In genomic region chr2:75808039-75808438, GRCh38 we compare ENCODE assay signal across 13 cellular contexts.
A peak's percentile ranks its signal among the peaks of the same experiment; 100 is the strongest.
DNase-seq lines count a peak whose midpoint lies in the region; ATAC-seq, FAIRE-seq and TF ChIP-seq lines count a peak whose summit lies in the region.
"Had no signal": no experiment of that assay in that cellular context is flagged by ENCODE, and none has a peak within 500 bp of the region (broad histone marks: within the 10 kb centered on the region; RNA-seq: fewer than 3 reads in every experiment).

No MANE protein-coding gene starts in this region.

- no peak for TF ChIP-seq POLR2A in breast epithelium (IDR thresholded peaks at IDR 0.05)

- H2AK5ac ChIP-seq in trophoblast cell (ENCODE audit: low read length): no peak overlapping the region

- H3K9me3 ChIP-seq in mammary epithelial cell (replicated peaks; ENCODE audit: insufficient read depth, low read length) (no peaks in the 10 kb centered on the region), breast epithelium (no peaks in the 10 kb centered on the region), trophoblast cell (ENCODE audit: insufficient read depth, low read depth, low read length) (no peaks in the 10 kb centered on the region)
- H3K9me3 ChIP-seq: BLaER1 treated with 17β-estradiol and CSF1 and Interleukin-3, amounts not matched to agents 10 nM and 100 nM had no signal

- H3K23ac ChIP-seq in trophoblast cell (ENCODE audit: low read length): no peak overlapping the region

- H3K4ac ChIP-seq in trophoblast cell (ENCODE audit: low read depth, low read length): no peak overlapping the region

- no peaks in the 10 kb centered on the region for H3K79me1 ChIP-seq in trophoblast cell (ENCODE audit: low read length)

- in situ Hi-C loops in mammary epithelial cell (cut with MboI; ENCODE audit: low sequenced_read_pairs in 2 of 2): no loop called here

- no peak overlapping the region for H2BK120ac ChIP-seq in trophoblast cell (ENCODE audit: insufficient read depth, low read length, poor library complexity)

- H3K4me1 ChIP-seq in mammary epithelial cell (ENCODE audit: insufficient read depth, low read length) (no peaks in the 10 kb centered on the region), breast epithelium (no peaks in the 10 kb centered on the region), trophoblast cell (ENCODE audit: control insufficient read depth in 1 of 2, insufficient read depth in 2 of 2, low read length in 2 of 2) (no peaks in the 10 kb centered on the region)
- H3K4me1 ChIP-seq: BLaER1 treated with 17β-estradiol and CSF1 and Interleukin-3, amounts not matched to agents 10 nM and 100 nM had no signal

- H4K20me1 ChIP-seq in mammary epithelial cell (ENCODE audit: insufficient read depth, low read length): no peaks in the 10 kb centered on the region
- H4K20me1 ChIP-seq: BLaER1 treated with 17β-estradiol and CSF1 and Interleukin-3, amounts not matched to agents 10 nM and 100 nM had no signal

- DNase-seq in mammary epithelial cell (peak; percentile 32), breast epithelium (ENCODE audit: low spot score in 2 of 2) (no peak), epithelial cell of prostate (ENCODE audit: low read depth, low spot score) (peak; percentile 91), trophoblast cell (peak; percentile 3 to 30), urothelium cell line (ENCODE audit: low spot score) (peak; percentile 30), NCI-H446 treated with DMSO at 0.1 percent for 48 hours (lab: John Stamatoyannopoulos, UW) (no peak), NCI-H187 treated with DMSO at 0.1 percent for 48 hours (lab: John Stamatoyannopoulos, UW) (no peak)
- DNase-seq: RPMI8226 had no signal

- H4K91ac ChIP-seq in trophoblast cell (ENCODE audit: low read depth, low read length): no peak overlapping the region

- FAIRE-seq in urothelium cell line (lab: Jason Lieb, UNC): peak; percentile 32
- FAIRE-seq: GM18507, HTR-8/SVneo had no signal

- H3K36me3 ChIP-seq in mammary epithelial cell (ENCODE audit: insufficient read depth, low read length) (no peaks in the 10 kb centered on the region), breast epithelium (no peaks in the 10 kb centered on the region), trophoblast cell (ENCODE audit: control insufficient read depth in 1 of 2, insufficient read depth in 2 of 2, low read length in 2 of 2) (no peaks in the 10 kb centered on the region)
- H3K36me3 ChIP-seq: BLaER1 treated with 17β-estradiol and CSF1 and Interleukin-3, amounts not matched to agents 10 nM and 100 nM had no signal

- no peak for TF ChIP-seq CTCF in mammary epithelial cell (conservative IDR thresholded peaks at IDR 0.05 in 1 of 2, IDR thresholded peaks at IDR 0.05 in 1 of 2; ENCODE audit: extremely low read depth in 1 of 2, insufficient read depth in 1 of 2, low read depth in 1 of 2, low read length in 2 of 2)
- TF ChIP-seq CTCF in breast epithelium (IDR thresholded peaks at IDR 0.05): no peak

- H3K9ac ChIP-seq in mammary epithelial cell (ENCODE audit: insufficient read depth, low read length) (no peak overlapping the region), trophoblast cell (ENCODE audit: low read length) (no peak overlapping the region)
- H3K9ac ChIP-seq: BLaER1 treated with 17β-estradiol and CSF1 and Interleukin-3, amounts not matched to agents 10 nM and 100 nM had no signal

- no TSS peak for BruUV-seq in mammary epithelial cell (replicated peaks; lab: Mats Ljungman, UMichigan)

- H2AFZ ChIP-seq in mammary epithelial cell (ENCODE audit: low read depth, low read length): no peak overlapping the region
- no peak overlapping the region for H2AFZ ChIP-seq in trophoblast cell (ENCODE audit: insufficient read depth, low read length, poor library complexity)

- 68% methylated on average over 2 of the region's 2 CpGs for WGBS in mammary epithelial cell (ENCODE audit: low coverage, missing lambda C conversion rate)
- WGBS in trophoblast cell (ENCODE audit: extremely low coverage, insufficient coverage, insufficient read length): no CpG with 5 or more reads among the region's 2 CpGs

- no peak overlapping the region for H3K18ac ChIP-seq in trophoblast cell (ENCODE audit: low read length)

- no peak overlapping the region for H2BK5ac ChIP-seq in trophoblast cell (ENCODE audit: low read depth, low read length, poor library complexity)

- dilution Hi-C loops in mammary epithelial cell (cut with HindIII; ENCODE audit: low sequenced_read_pairs): no loop called here

- ATAC-seq in GM19455 (IDR thresholded peaks at IDR 0.05; ENCODE audit: unreplicated experiment): no peak
- ATAC-seq: HCT116 had no signal

- CTCF ChIA-PET in mammary epithelial cell (lab: Charles Lee; ENCODE audit: low non-redundant PET): no interaction called here

- H3K27me3 ChIP-seq in mammary epithelial cell (ENCODE audit: insufficient read depth, low read length): no peaks in the 10 kb centered on the region
- H3K27me3 ChIP-seq in breast epithelium: no peaks in the 10 kb centered on the region
- no peaks in the 10 kb centered on the region for H3K27me3 ChIP-seq in trophoblast cell (ENCODE audit: insufficient read depth, low read length)
- H3K27me3 ChIP-seq: BLaER1 treated with 17β-estradiol and CSF1 and Interleukin-3, amounts not matched to agents 10 nM and 100 nM had no signal

- intact Hi-C loops in mammary epithelial cell (cut with micrococcal nuclease) (no loop called here), breast epithelium (cut with DNase I; ENCODE audit: low total_unique reads) (no loop called here)

- no peak overlapping the region for H4K8ac ChIP-seq in trophoblast cell (ENCODE audit: low read depth, low read length)

- no peak overlapping the region for H4K12ac ChIP-seq in trophoblast cell (ENCODE audit: low read depth, low read length)

- H3K4me2 ChIP-seq in mammary epithelial cell (ENCODE audit: insufficient read depth, low read depth, low read length) (no peak overlapping the region), trophoblast cell (ENCODE audit: low read length) (no peak overlapping the region)
- H3K4me2 ChIP-seq: BLaER1 treated with 17β-estradiol and CSF1 and Interleukin-3, amounts not matched to agents 10 nM and 100 nM had no signal

- no peak overlapping the region for H3K27ac ChIP-seq in mammary epithelial cell (ENCODE audit: insufficient read depth, low read depth, low read length)
- H3K27ac ChIP-seq in breast epithelium: no peak overlapping the region
- peak overlapping the region; percentile 65 for H3K27ac ChIP-seq in epithelial cell of prostate
- H3K27ac ChIP-seq in trophoblast cell (ENCODE audit: low read depth, low read length): no peak overlapping the region
- H3K27ac ChIP-seq: BLaER1 treated with 17β-estradiol and CSF1 and Interleukin-3, amounts not matched to agents 10 nM and 100 nM had no signal

- H3K4me3 ChIP-seq in mammary epithelial cell (replicated peaks in 1 of 3; ENCODE audit: insufficient read depth in 1 of 3, low read depth in 2 of 3, low read length in 3 of 3) (no peak overlapping the region), breast epithelium (no peak overlapping the region), trophoblast cell (ENCODE audit: low read depth, low read length) (no peak overlapping the region)
- H3K4me3 ChIP-seq: BLaER1 treated with 17β-estradiol and CSF1 and Interleukin-3, amounts not matched to agents 10 nM and 100 nM had no signal

- H3K79me2 ChIP-seq in mammary epithelial cell (ENCODE audit: insufficient read depth, low read length) (no peaks in the 10 kb centered on the region), trophoblast cell (ENCODE audit: control insufficient read depth, insufficient read depth, low read length, poor library complexity) (no peaks in the 10 kb centered on the region)

- no peak overlapping the region for H3K14ac ChIP-seq in trophoblast cell (ENCODE audit: low read length)

- no peak overlapping the region for H2BK12ac ChIP-seq in trophoblast cell (ENCODE audit: low read length)

Comparison
In these comparisons a context has a peak if more than half of its experiments do, and no peak if none do; other contexts are left out.
1. DNase-seq: peak in mammary epithelial cell (single experiment), epithelial cell of prostate (single experiment), trophoblast cell (2 of 2) and urothelium cell line (single experiment); none in breast epithelium (0 of 2), NCI-H446 treated with DMSO at 0.1 percent for 48 hours (single experiment) and NCI-H187 treated with DMSO at 0.1 percent for 48 hours (single experiment).